16 cellular contexts compared by ENCODE assay signal in genomic region chr6:37966801-37967200, GRCh38.
DNase-seq lines count a peak whose midpoint lies in the region; ATAC-seq and TF ChIP-seq lines count a peak whose summit lies in the region.
"Had no signal": no experiment of that assay in that cellular context is flagged by ENCODE, and none has a peak within 500 bp of the region (broad histone marks: within the 10 kb centered on the region; RNA-seq: fewer than 3 reads in every experiment).

No MANE protein-coding gene starts in this region.

- H3K36me3 ChIP-seq in mammary epithelial cell (ENCODE audit: insufficient read depth, low read length): no peaks in the 10 kb centered on the region
- H3K36me3 ChIP-seq in breast epithelium: no peaks in the 10 kb centered on the region
- H3K36me3 ChIP-seq in colonic mucosa: no peaks in the 10 kb centered on the region

- in situ Hi-C loops in mammary epithelial cell (cut with MboI; ENCODE audit: low sequenced_read_pairs in 2 of 2): no loop called here

- H4K20me1 ChIP-seq in mammary epithelial cell (ENCODE audit: insufficient read depth, low read length): no peaks in the 10 kb centered on the region

- H3K27me3 ChIP-seq in mammary epithelial cell (ENCODE audit: insufficient read depth, low read length) (no peaks in the 10 kb centered on the region), breast epithelium (no peaks in the 10 kb centered on the region), colonic mucosa (no peaks in the 10 kb centered on the region)
- H3K27me3 ChIP-seq: SJCRH30 had no signal

- H3K27ac ChIP-seq in mammary epithelial cell (ENCODE audit: insufficient read depth, low read depth, low read length) (no peak overlapping the region), breast epithelium (no peak overlapping the region), RWPE1 (no peak overlapping the region), colonic mucosa (no peak overlapping the region)
- H3K27ac ChIP-seq: SJCRH30 had no signal

- POLR2A ChIA-PET in RWPE1 (lab: Yijun Ruan, JAX; ENCODE audit: low non-redundant PET): no interaction called here

- WGBS in mammary epithelial cell (ENCODE audit: low coverage, missing lambda C conversion rate): 54% methylated on average over 1 of the region's 1 CpG

- H3K9me3 ChIP-seq in mammary epithelial cell (replicated peaks; ENCODE audit: insufficient read depth, low read length) (no peaks in the 10 kb centered on the region), breast epithelium (no peaks in the 10 kb centered on the region), colonic mucosa (no peaks in the 10 kb centered on the region)
- H3K9me3 ChIP-seq: SJCRH30 had no signal

- TF ChIP-seq CTCF in mammary epithelial cell (conservative IDR thresholded peaks at IDR 0.05 in 1 of 2, IDR thresholded peaks at IDR 0.05 in 1 of 2; ENCODE audit: extremely low read depth in 1 of 2, insufficient read depth in 1 of 2, low read depth in 1 of 2, low read length in 2 of 2) (no peak), breast epithelium (IDR thresholded peaks at IDR 0.05) (no peak), RWPE1 (conservative IDR thresholded peaks at IDR 0.05; ENCODE audit: low read depth) (no peak), colonic mucosa (IDR thresholded peaks at IDR 0.05) (no peak)

- no peak for TF ChIP-seq POLR2A in breast epithelium (IDR thresholded peaks at IDR 0.05)

- CTCF ChIA-PET in mammary epithelial cell (lab: Charles Lee; ENCODE audit: low non-redundant PET): no interaction called here
- CTCF ChIA-PET in RWPE1 (lab: Yijun Ruan, JAX): no interaction called here

- no peak overlapping the region for H3K4me2 ChIP-seq in mammary epithelial cell (ENCODE audit: insufficient read depth, low read depth, low read length)
- H3K4me2 ChIP-seq: GM23338 had no signal

- H3K79me2 ChIP-seq in mammary epithelial cell (ENCODE audit: insufficient read depth, low read length): peaks cover 75% of the 10 kb centered on the region

- dilution Hi-C loops in mammary epithelial cell (cut with HindIII; ENCODE audit: low sequenced_read_pairs): no loop called here

- H3K4me1 ChIP-seq in mammary epithelial cell (ENCODE audit: insufficient read depth, low read length): peaks cover 8% of the 10 kb centered on the region
- H3K4me1 ChIP-seq in breast epithelium: no peaks in the 10 kb centered on the region
- H3K4me1 ChIP-seq in colonic mucosa: no peaks in the 10 kb centered on the region
- H3K4me1 ChIP-seq: SJCRH30 had no signal

- ATAC-seq in esophagus mucosa: peak; percentile 75
- no peak for ATAC-seq in GM21576 (IDR thresholded peaks at IDR 0.05; ENCODE audit: unreplicated experiment)
- ATAC-seq: GM23338, K562 had no signal

- no peak overlapping the region for H2AFZ ChIP-seq in mammary epithelial cell (ENCODE audit: low read depth, low read length)
- H2AFZ ChIP-seq: GM23338 had no signal

- no peak overlapping the region for H3K9ac ChIP-seq in mammary epithelial cell (ENCODE audit: insufficient read depth, low read length)
- no peak overlapping the region for H3K9ac ChIP-seq in colonic mucosa (ENCODE audit: low read depth in 2 of 2, low read length in 2 of 2)

- DNase-seq in mammary epithelial cell (peak; percentile 30), breast epithelium (ENCODE audit: low spot score in 2 of 2) (no peak), RWPE1 (ENCODE audit: low spot score) (peak; percentile 19), occipital lobe (lab: John Stamatoyannopoulos, UW) (no peak), colonic mucosa (no peak), NCI-H187 (lab: John Stamatoyannopoulos, UW) (no peak)
- DNase-seq: C1 segment of cervical spinal cord, NCI-H1048, NCI-H146, NCI-H345, NCI-H69, SJCRH30 had no signal

- H3K4me3 ChIP-seq in mammary epithelial cell (replicated peaks in 1 of 3; ENCODE audit: insufficient read depth in 1 of 3, low read depth in 2 of 3, low read length in 3 of 3): no peak overlapping the region
- no peak overlapping the region for H3K4me3 ChIP-seq in breast epithelium
- no peak overlapping the region for H3K4me3 ChIP-seq in colonic mucosa
- H3K4me3 ChIP-seq: GM23338, K562, SJCRH30 had no signal

- no TSS peak for BruUV-seq in mammary epithelial cell (replicated peaks; lab: Mats Ljungman, UMichigan)

- intact Hi-C loops in mammary epithelial cell (cut with micrococcal nuclease) (no loop called here), breast epithelium (cut with DNase I; ENCODE audit: low total_unique reads) (no loop called here), colonic mucosa (cut with DNase I) (no loop called here)

Comparison
In these comparisons a context has a peak if more than half of its experiments do, and no peak if none do; other contexts are left out.
1. DNase-seq: peak in mammary epithelial cell (single experiment) and RWPE1 (single experiment); none in breast epithelium (0 of 2), occipital lobe (single experiment), colonic mucosa (single experiment) and NCI-H187 (0 of 2).